8 cellular contexts compared by ENCODE assay signal in the genomic region with DNA sequence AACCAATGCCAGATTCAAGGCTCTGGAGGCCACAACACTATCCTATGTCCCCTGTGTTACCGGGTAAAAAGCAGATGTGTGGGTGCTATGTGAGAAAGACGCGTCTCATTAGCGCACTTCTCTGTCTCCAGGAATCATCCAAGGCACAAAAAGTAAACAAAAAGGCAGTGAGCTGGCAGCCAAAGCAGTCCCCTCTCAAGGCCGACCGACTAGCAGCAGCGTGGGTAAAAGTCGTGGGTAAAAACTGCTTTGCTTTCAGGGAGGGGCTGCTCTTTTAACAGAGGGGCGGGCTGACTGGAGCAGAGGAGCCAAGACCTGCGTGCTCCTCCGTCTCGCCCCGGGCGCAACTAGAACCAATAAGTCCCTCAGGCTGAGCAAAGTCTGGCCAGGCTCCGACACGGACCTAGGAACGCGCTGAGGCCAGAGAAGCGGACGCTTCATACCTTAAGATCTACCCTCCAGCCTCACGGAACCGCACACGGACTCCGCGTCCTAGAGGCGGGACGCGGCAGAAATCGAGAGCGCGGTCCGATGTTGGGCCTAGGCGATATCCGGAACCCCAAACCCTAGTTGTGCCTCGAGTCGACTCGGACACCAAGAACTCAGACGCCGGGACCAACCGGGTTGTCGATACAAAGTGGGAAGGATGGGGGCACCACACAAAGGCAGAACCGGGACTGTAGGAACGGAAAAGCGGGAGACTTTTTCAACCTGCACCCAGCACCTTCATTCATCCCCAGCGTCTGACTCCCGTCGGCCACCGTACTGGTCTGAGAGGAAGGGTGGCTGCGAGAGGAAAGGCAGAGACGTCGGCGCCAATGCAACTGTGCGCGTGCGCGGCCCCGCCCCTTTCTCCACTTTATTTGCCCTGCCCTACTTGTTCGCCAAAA. TPM values are rescaled to one million over a fixed set of nuclear protein-coding genes. Genes with fewer than 3 reads are reported as not detected.
DNase-seq lines count a peak whose midpoint lies in the region; ATAC-seq and TF ChIP-seq lines count a peak whose summit lies in the region.

A gene with protein sequence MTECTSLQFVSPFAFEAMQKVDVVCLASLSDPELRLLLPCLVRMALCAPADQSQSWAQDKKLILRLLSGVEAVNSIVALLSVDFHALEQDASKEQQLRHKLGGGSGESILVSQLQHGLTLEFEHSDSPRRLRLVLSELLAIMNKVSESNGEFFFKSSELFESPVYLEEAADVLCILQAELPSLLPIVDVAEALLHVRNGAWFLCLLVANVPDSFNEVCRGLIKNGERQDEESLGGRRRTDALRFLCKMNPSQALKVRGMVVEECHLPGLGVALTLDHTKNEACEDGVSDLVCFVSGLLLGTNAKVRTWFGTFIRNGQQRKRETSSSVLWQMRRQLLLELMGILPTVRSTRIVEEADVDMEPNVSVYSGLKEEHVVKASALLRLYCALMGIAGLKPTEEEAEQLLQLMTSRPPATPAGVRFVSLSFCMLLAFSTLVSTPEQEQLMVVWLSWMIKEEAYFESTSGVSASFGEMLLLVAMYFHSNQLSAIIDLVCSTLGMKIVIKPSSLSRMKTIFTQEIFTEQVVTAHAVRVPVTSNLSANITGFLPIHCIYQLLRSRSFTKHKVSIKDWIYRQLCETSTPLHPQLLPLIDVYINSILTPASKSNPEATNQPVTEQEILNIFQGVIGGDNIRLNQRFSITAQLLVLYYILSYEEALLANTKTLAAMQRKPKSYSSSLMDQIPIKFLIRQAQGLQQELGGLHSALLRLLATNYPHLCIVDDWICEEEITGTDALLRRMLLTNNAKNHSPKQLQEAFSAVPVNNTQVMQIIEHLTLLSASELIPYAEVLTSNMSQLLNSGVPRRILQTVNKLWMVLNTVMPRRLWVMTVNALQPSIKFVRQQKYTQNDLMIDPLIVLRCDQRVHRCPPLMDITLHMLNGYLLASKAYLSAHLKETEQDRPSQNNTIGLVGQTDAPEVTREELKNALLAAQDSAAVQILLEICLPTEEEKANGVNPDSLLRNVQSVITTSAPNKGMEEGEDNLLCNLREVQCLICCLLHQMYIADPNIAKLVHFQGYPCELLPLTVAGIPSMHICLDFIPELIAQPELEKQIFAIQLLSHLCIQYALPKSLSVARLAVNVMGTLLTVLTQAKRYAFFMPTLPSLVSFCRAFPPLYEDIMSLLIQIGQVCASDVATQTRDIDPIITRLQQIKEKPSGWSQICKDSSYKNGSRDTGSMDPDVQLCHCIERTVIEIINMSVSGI (minus strand): TSS at position 772 of the 890 bp plus-strand sequence. CDS start 1,338 bp downstream, outside the sequence.

- no peaks in the 10 kb centered on the region for H3K9me3 Mint-ChIP-seq in WTC11

- H3K4me3 Mint-ChIP-seq in WTC11, result peak within 1 kb of the TSS; percentile 86

- intact Hi-C loops in A673 (cut with micrococcal nuclease; ENCODE audit: unreplicated experiment), result no loop called here

- H3K27ac ChIP-seq in A673 (ENCODE audit: low read depth, low read length, poor library complexity, severe bottlenecking), result peak within 1 kb of the TSS; percentile 89

- DNase-seq in A673 (ENCODE audit: low spot score) (peak; percentile 97), NCI-H226 (peak; percentile 91), WTC11 (ENCODE audit: low spot score) (peak; percentile 92), cardiac fibroblast (ENCODE audit: low read depth in 2 of 2) (peak; percentile 97), iris pigment epithelial cell (ENCODE audit: low read depth) (peak; percentile 95)
- DNase-seq in stimulated activated CD4-positive, alpha-beta T cell treated with anti-CD3 and anti-CD28 coated beads, Interleukin-12 subunit alpha, Interleukin-12 subunit beta, amount 100 ng/mL, for 24 hours (ENCODE audit: low read depth in 2 of 2), result peak; percentile 90 to 94

- no peaks in the 10 kb centered on the region; the same call in 1 of the 2 replicates for H3K27me3 Mint-ChIP-seq in WTC11 (ENCODE audit: low read depth)

- H3K4me1 Mint-ChIP-seq in WTC11, result peaks cover 11% of the 10 kb centered on the region

- POLR2A ChIA-PET in A673 (lab: Charles Lee; ENCODE audit: low non-redundant PET) (interaction anchor here (0.6 kb wide), 2 partner anchors 11 to 64 kb away, joined by 3 read pairs; no protein-coding TSS in a partner anchor), WTC11 (lab: Charles Lee) (no interaction called here)

- peak within 1 kb of the TSS; percentile 72 for H3K27ac Mint-ChIP-seq in WTC11

- peaks cover 28% of the 10 kb centered on the region for H3K36me3 Mint-ChIP-seq in WTC11

- H3K4me1 ChIP-seq in A673 (ENCODE audit: insufficient read depth, low read length, poor library complexity, severe bottlenecking), result peaks cover 12% of the 10 kb centered on the region

- peaks cover 18% of the 10 kb centered on the region for H3K36me3 ChIP-seq in A673 (ENCODE audit: insufficient read depth, low read length, poor library complexity, severe bottlenecking)

- CTCF ChIA-PET in A673 (lab: Charles Lee), result no interaction called here
- CTCF ChIA-PET in WTC11 (lab: Charles Lee), result no interaction called here

- TSS peak; percentile 82 for BruUV-seq in A673 (replicated peaks; lab: Mats Ljungman, UMichigan)

- peak; percentile 80 for ATAC-seq in GM18909 (IDR thresholded peaks at IDR 0.05; ENCODE audit: poor library complexity, unreplicated experiment)
- peak; percentile 84 for ATAC-seq in HG03175 (IDR thresholded peaks at IDR 0.05; ENCODE audit: unreplicated experiment)
- peak; percentile 92 for ATAC-seq in WTC11

- no peaks in the 10 kb centered on the region for H3K9me3 ChIP-seq in A673 (ENCODE audit: low read depth, low read length, poor library complexity, severe bottlenecking)

- no peaks in the 10 kb centered on the region for H3K27me3 ChIP-seq in A673 (replicated peaks; ENCODE audit: insufficient read depth, low read depth, low read length, poor library complexity)

- TF ChIP-seq CTCF in A673 (conservative IDR thresholded peaks at IDR 0.05; ENCODE audit: low read depth, low read length) (no peak), WTC11 (IDR thresholded peaks at IDR 0.05) (no peak), cardiac fibroblast (IDR thresholded peaks at IDR 0.05; ENCODE audit: low read depth, low read length) (no peak)

- H3K4me3 ChIP-seq in A673 (ENCODE audit: low read depth, low read length, poor library complexity, severe bottlenecking) (peak within 1 kb of the TSS; percentile 75), cardiac fibroblast (replicated peaks in 1 of 2; ENCODE audit: low read depth in 2 of 2, low read length in 2 of 2) (peak within 1 kb of the TSS; percentile 76 to 81)

TF ChIP-seq in WTC11, 78 proteins besides CTCF, POLR2A, EP300 and RAD21 (continues in another document):
- TF ChIP-seq ZBTB21 (CRISPR knock-in tag; IDR thresholded peaks at IDR 0.05; ENCODE audit: borderline replicate concordance) (no peak), E2F5 (CRISPR knock-in tag; IDR thresholded peaks at IDR 0.05) (0 out of 2 replicates have a peak, but pooled peaks have one; percentile 16), SOX15 (CRISPR knock-in tag; IDR thresholded peaks at IDR 0.05) (no peak), CDX4 (CRISPR knock-in tag; IDR thresholded peaks at IDR 0.05; ENCODE audit: borderline replicate concordance) (no peak), ZNF423 (CRISPR knock-in tag; IDR thresholded peaks at IDR 0.05) (no peak), ZNF138 (CRISPR knock-in tag; conservative IDR thresholded peaks at IDR 0.05) (no peak), ZMAT4 (CRISPR knock-in tag; IDR thresholded peaks at IDR 0.05) (no peak), GRHL2 (CRISPR knock-in tag; IDR thresholded peaks at IDR 0.05; ENCODE audit: insufficient replicate concordance, severe bottlenecking) (no peak), ZNF219 (CRISPR knock-in tag; IDR thresholded peaks at IDR 0.05; ENCODE audit: borderline replicate concordance) (no peak), PRRX2 (CRISPR knock-in tag; IDR thresholded peaks at IDR 0.05) (no peak)
- TF ChIP-seq, protein P1, sequence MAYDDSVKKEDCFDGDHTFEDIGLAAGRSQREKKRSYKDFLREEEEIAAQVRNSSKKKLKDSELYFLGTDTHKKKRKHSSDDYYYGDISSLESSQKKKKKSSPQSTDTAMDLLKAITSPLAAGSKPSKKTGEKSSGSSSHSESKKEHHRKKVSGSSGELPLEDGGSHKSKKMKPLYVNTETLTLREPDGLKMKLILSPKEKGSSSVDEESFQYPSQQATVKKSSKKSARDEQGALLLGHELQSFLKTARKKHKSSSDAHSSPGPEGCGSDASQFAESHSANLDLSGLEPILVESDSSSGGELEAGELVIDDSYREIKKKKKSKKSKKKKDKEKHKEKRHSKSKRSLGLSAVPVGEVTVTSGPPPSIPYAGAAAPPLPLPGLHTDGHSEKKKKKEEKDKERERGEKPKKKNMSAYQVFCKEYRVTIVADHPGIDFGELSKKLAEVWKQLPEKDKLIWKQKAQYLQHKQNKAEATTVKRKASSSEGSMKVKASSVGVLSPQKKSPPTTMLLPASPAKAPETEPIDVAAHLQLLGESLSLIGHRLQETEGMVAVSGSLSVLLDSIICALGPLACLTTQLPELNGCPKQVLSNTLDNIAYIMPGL (CRISPR knock-in tag; IDR thresholded peaks at IDR 0.05), result peak; percentile 93

RNA-seq across cellular contexts. Expression of the gene that starts here (rescaled TPM):
- 26.3 and 27.4 TPM in 2 replicates for total RNA-seq in A673 (2021)
- 24.1 to 24.9 TPM (median 24.3 TPM) in 3 replicates for total RNA-seq in WTC11 (2021)

Comparison
In these comparisons a context has a peak if more than half of its experiments do, and no peak if none do; other contexts are left out.
1. Peak in every context shown above with its lines: DNase-seq, ATAC-seq, H3K4me3 ChIP-seq and H3K27ac ChIP-seq.